In genomic region chr5:54742417-54742889, GRCh38 we compare ENCODE assay signal across 1 cellular context.
TF ChIP-seq lines count a peak whose summit lies in the region.

No MANE protein-coding gene starts in this region.

TF ChIP-seq in endothelial cell of umbilical vein, 7 proteins besides CTCF, POLR2A, EP300 and RAD21 (continued from another document):
- TF ChIP-seq EZH2 (IDR thresholded peaks at IDR 0.05; ENCODE audit: borderline replicate concordance, low read depth, low read length, severe bottlenecking) (no peak), MYC (IDR thresholded peaks at IDR 0.05; ENCODE audit: low read depth, low read length) (no peak), FOS (IDR thresholded peaks at IDR 0.05; ENCODE audit: borderline replicate concordance, insufficient read depth, low read length) (no peak), MAX (IDR thresholded peaks at IDR 0.05; ENCODE audit: insufficient read depth, insufficient read length) (no peak), POLR2AphosphoS5 (IDR thresholded peaks at IDR 0.05; ENCODE audit: insufficient read depth, low read depth, low read length) (no peak), GATA2 (IDR thresholded peaks at IDR 0.05; ENCODE audit: insufficient read depth, insufficient read length, low read depth, low read length) (no peak)
